ENCODE assay signal across 8 cellular contexts in the genomic region with DNA sequence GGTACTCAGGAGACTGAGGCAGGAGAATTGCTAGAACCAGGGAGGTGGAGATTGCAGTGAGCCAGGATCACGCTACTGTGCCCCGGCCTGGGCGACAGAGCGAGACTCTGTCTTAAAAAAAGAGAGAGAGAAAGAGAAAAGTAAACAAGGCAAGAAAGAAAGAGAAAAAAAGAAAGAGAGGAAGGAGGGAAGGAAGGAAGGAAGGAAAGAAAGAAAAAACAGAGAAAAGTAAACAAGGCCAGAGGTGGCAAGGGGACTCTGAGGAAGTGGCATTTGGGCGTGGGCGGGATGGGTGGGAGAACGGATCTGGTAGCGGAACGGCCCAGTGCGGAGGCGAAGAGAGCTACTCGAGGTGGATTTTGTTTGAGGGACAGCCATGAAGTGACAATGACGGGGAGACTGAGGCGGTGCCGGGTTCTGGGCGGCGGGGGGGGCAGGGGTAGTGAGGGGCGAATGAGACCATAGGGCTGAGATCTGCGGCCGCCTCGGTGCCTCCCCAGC. TPM values are rescaled to one million over a fixed set of nuclear protein-coding genes. Genes with fewer than 3 reads are reported as not detected.
DNase-seq lines count a peak whose midpoint lies in the region; ATAC-seq and TF ChIP-seq lines count a peak whose summit lies in the region.

No MANE protein-coding gene starts in this region.

- H3K9me3 Mint-ChIP-seq in activated T-helper 2 cell treated with anti-CD3 and anti-CD28 coated beads, Interferon-gamma antibody, Interleukin-2, Interleukin-4, amounts not matched to agents 10 μg/mL and 5 μg/mL and 100 μg/mL, durations not matched to agents 14 hours and 24 hours and 36 hours, result no peaks in the 10 kb centered on the region

- H3K4me3 Mint-ChIP-seq in activated T-helper 2 cell treated with anti-CD3 and anti-CD28 coated beads, Interferon-gamma antibody, Interleukin-2, Interleukin-4, amounts not matched to agents 10 μg/mL and 5 μg/mL and 100 μg/mL, durations not matched to agents 14 hours and 24 hours and 36 hours (ENCODE audit: low read depth), result peak overlapping the region; percentile 79

- intact Hi-C loops in left ventricle myocardium inferior (cut with micrococcal nuclease) (no loop called here), cardiac septum (cut with DNase I) (no loop called here), uterus (cut with DNase I; ENCODE audit: low total_unique reads) (no loop called here)
- intact Hi-C loops in activated T-helper 2 cell treated with anti-CD3 and anti-CD28 coated beads, Interferon-gamma antibody, Interleukin-2, Interleukin-4, amounts not matched to agents 10 μg/mL and 5 μg/mL and 100 μg/mL, durations not matched to agents 14 hours and 24 hours and 36 hours (cut with micrococcal nuclease), result loop anchor here (2.0 to 10.0 kb wide), 2 partner anchors 54 to 164 kb away; no protein-coding TSS in a partner anchor

- H3K9me3 ChIP-seq in left ventricle myocardium inferior (replicated peaks), result no peaks in the 10 kb centered on the region
- no peaks in the 10 kb centered on the region for H3K9me3 ChIP-seq in liver (ENCODE audit: control insufficient read depth in 4 of 4, low read length in 3 of 4)
- H3K9me3 ChIP-seq in uterus, result no peaks in the 10 kb centered on the region

- WGBS in liver, result 22% methylated on average over 21 of the region's 21 CpGs

- no peak for ATAC-seq in GM18517 (IDR thresholded peaks at IDR 0.05; ENCODE audit: unreplicated experiment)
- no peak for ATAC-seq in GM18868 (IDR thresholded peaks at IDR 0.05; ENCODE audit: unreplicated experiment)
- ATAC-seq in HG03571 (IDR thresholded peaks at IDR 0.05; ENCODE audit: unreplicated experiment), result no peak

- H3K27me3 ChIP-seq in left ventricle myocardium inferior (ENCODE audit: low read depth) (peaks cover 39% of the 10 kb centered on the region), liver (ENCODE audit: control insufficient read depth in 4 of 4, insufficient read depth in 4 of 4, low read length in 3 of 4) (no peaks in the 10 kb centered on the region), uterus (no peaks in the 10 kb centered on the region)

- DNase-seq in left ventricle myocardium inferior (no peak), cardiac septum (ENCODE audit: low spot score) (no peak), uterus (no peak)
- no peak for DNase-seq in activated T-helper 2 cell treated with anti-CD3 and anti-CD28 coated beads, Interferon-gamma antibody, Interleukin-2, Interleukin-4, amounts not matched to agents 10 μg/mL and 5 μg/mL and 100 μg/mL, durations not matched to agents 14 hours and 24 hours and 36 hours (ENCODE audit: low spot score)

- H3K27me3 Mint-ChIP-seq in activated T-helper 2 cell treated with anti-CD3 and anti-CD28 coated beads, Interferon-gamma antibody, Interleukin-2, Interleukin-4, amounts not matched to agents 10 μg/mL and 5 μg/mL and 100 μg/mL, durations not matched to agents 14 hours and 24 hours and 36 hours (ENCODE audit: low read depth), result peaks cover 5% of the 10 kb centered on the region

- H3K36me3 ChIP-seq in left ventricle myocardium inferior, result no peaks in the 10 kb centered on the region
- H3K36me3 ChIP-seq in liver (ENCODE audit: control insufficient read depth in 4 of 4, insufficient read depth in 3 of 4, low read depth in 1 of 4, low read length in 3 of 4), result no peaks in the 10 kb centered on the region
- no peaks in the 10 kb centered on the region for H3K36me3 ChIP-seq in uterus

- no peak for TF ChIP-seq RAD21 in liver (IDR thresholded peaks at IDR 0.05)

- TF ChIP-seq CTCF in left ventricle myocardium inferior (IDR thresholded peaks at IDR 0.05; ENCODE audit: borderline replicate concordance) (no peak), liver (IDR thresholded peaks at IDR 0.05; ENCODE audit: low read depth, low read length, missing input control) (no peak), uterus (IDR thresholded peaks at IDR 0.05) (no peak)

- TF ChIP-seq POLR2A in uterus (IDR thresholded peaks at IDR 0.05), result no peak

- peak overlapping the region; percentile 94 for H3K27ac ChIP-seq in left ventricle myocardium inferior (replicated peaks)
- peak overlapping the region; percentile 4 to 60 for H3K27ac ChIP-seq in liver (ENCODE audit: low read depth in 1 of 2, low read length in 2 of 2)
- peak overlapping the region; percentile 71 to 92 for H3K27ac ChIP-seq in uterus

- H3K4me1 Mint-ChIP-seq in activated T-helper 2 cell treated with anti-CD3 and anti-CD28 coated beads, Interferon-gamma antibody, Interleukin-2, Interleukin-4, amounts not matched to agents 10 μg/mL and 5 μg/mL and 100 μg/mL, durations not matched to agents 14 hours and 24 hours and 36 hours (ENCODE audit: low read depth), result peaks cover 11% of the 10 kb centered on the region

- H3K4me3 ChIP-seq in left ventricle myocardium inferior, result peak overlapping the region; percentile 82
- peak overlapping the region in 1 of 3 donors; percentile 82 for H3K4me3 ChIP-seq in liver (ENCODE audit: low read depth in 1 of 3, low read length in 3 of 3)
- H3K4me3 ChIP-seq in uterus, result peak overlapping the region; percentile 45 to 60

- H3K36me3 Mint-ChIP-seq in activated T-helper 2 cell treated with anti-CD3 and anti-CD28 coated beads, Interferon-gamma antibody, Interleukin-2, Interleukin-4, amounts not matched to agents 10 μg/mL and 5 μg/mL and 100 μg/mL, durations not matched to agents 14 hours and 24 hours and 36 hours (ENCODE audit: low read depth), result peaks cover 12% of the 10 kb centered on the region

- H3K27ac Mint-ChIP-seq in activated T-helper 2 cell treated with anti-CD3 and anti-CD28 coated beads, Interferon-gamma antibody, Interleukin-2, Interleukin-4, amounts not matched to agents 10 μg/mL and 5 μg/mL and 100 μg/mL, durations not matched to agents 14 hours and 24 hours and 36 hours, result peak overlapping the region; percentile 98

- H3K4me1 ChIP-seq in left ventricle myocardium inferior (peaks cover 21% of the 10 kb centered on the region), liver (ENCODE audit: control insufficient read depth in 4 of 4, insufficient read depth in 4 of 4, low read length in 3 of 4) (peaks cover 4 to 13% (median 8%) of the 10 kb centered on the region in 4 donors), uterus (no peaks in the 10 kb centered on the region)

- H3K9ac ChIP-seq in liver (ENCODE audit: low read depth in 1 of 2, low read length in 2 of 2), result no peak overlapping the region

TF ChIP-seq in liver, 16 proteins besides CTCF, POLR2A, EP300 and RAD21 (continues in another document):
- TF ChIP-seq, protein P1, sequence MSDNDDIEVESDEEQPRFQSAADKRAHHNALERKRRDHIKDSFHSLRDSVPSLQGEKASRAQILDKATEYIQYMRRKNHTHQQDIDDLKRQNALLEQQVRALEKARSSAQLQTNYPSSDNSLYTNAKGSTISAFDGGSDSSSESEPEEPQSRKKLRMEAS (IDR thresholded peaks at IDR 0.05), result no peak
- TF ChIP-seq SP1 (IDR thresholded peaks at IDR 0.05), result no peak
- TF ChIP-seq, protein P2, sequence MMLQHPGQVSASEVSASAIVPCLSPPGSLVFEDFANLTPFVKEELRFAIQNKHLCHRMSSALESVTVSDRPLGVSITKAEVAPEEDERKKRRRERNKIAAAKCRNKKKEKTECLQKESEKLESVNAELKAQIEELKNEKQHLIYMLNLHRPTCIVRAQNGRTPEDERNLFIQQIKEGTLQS (IDR thresholded peaks at IDR 0.05), result no peak
- no peak for TF ChIP-seq RXRA (IDR thresholded peaks at IDR 0.05)
- TF ChIP-seq HNF4A (conservative IDR thresholded peaks at IDR 0.05), result no peak
- no peak for TF ChIP-seq GABPA (IDR thresholded peaks at IDR 0.05 in 1 of 2, conservative IDR thresholded peaks at IDR 0.05 in 1 of 2)
- no peak for TF ChIP-seq NR2F2 (IDR thresholded peaks at IDR 0.05)
- no peak for TF ChIP-seq FOXA2 (IDR thresholded peaks at IDR 0.05)
- TF ChIP-seq, protein P3, sequence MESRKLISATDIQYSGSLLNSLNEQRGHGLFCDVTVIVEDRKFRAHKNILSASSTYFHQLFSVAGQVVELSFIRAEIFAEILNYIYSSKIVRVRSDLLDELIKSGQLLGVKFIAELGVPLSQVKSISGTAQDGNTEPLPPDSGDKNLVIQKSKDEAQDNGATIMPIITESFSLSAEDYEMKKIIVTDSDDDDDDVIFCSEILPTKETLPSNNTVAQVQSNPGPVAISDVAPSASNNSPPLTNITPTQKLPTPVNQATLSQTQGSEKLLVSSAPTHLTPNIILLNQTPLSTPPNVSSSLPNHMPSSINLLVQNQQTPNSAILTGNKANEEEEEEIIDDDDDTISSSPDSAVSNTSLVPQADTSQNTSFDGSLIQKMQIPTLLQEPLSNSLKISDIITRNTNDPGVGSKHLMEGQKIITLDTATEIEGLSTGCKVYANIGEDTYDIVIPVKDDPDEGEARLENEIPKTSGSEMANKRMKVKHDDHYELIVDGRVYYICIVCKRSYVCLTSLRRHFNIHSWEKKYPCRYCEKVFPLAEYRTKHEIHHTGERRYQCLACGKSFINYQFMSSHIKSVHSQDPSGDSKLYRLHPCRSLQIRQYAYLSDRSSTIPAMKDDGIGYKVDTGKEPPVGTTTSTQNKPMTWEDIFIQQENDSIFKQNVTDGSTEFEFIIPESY (IDR thresholded peaks at IDR 0.05), result no peak

RNA-seq across cellular contexts. Expression of a gene that starts 7.4 kb away (rescaled TPM):
- 16.6 TPM for total RNA-seq in left ventricle myocardium inferior
- 9.2 TPM for total RNA-seq in cardiac septum
- 39.2 and 40.5 TPM in 2 replicates for total RNA-seq in activated T-helper 2 cell treated with anti-CD3 and anti-CD28 coated beads, Interferon-gamma antibody, Interleukin-2, Interleukin-4, amounts not matched to agents 10 μg/mL and 5 μg/mL and 100 μg/mL, durations not matched to agents 14 hours and 24 hours and 36 hours
- 10 to 100 TPM in 1 of 2 donors, 1 to 10 TPM in 1; 7.6 to 32.3 TPM for total RNA-seq in liver
- polyA plus RNA-seq in liver, result 1 to 10 TPM; 2.7 to 5.3 TPM
- 10 to 100 TPM; 18.7 to 77.9 (median 43.1) TPM for total RNA-seq in uterus

RNA-seq across cellular contexts. Expression of a gene that starts 33.6 kb away (rescaled TPM):
- 0.38 TPM for total RNA-seq in left ventricle myocardium inferior
- total RNA-seq in cardiac septum, result 0.19 TPM
- 0.14 and 0.16 TPM in 2 replicates for total RNA-seq in activated T-helper 2 cell treated with anti-CD3 and anti-CD28 coated beads, Interferon-gamma antibody, Interleukin-2, Interleukin-4, amounts not matched to agents 10 μg/mL and 5 μg/mL and 100 μg/mL, durations not matched to agents 14 hours and 24 hours and 36 hours
- total RNA-seq in liver, result under 1 TPM; 0.05 to 0.08 TPM
- under 1 TPM in 1 of 2 donors, not detected in 1; 0.05 TPM for polyA plus RNA-seq in liver
- total RNA-seq in uterus, result 1 to 10 TPM in 1 of 4 donors, not detected in 3; 1.9 TPM

Comparison
In these comparisons a context has a peak if more than half of its experiments do, and no peak if none do; other contexts are left out.
1. H3K27ac ChIP-seq: peak in every context shown above with its lines; median percentile 94 in left ventricle myocardium inferior; 82 in uterus; 32 in liver.